25 cellular contexts compared by ENCODE assay signal in genomic region chr15:91254766-91255165, GRCh38.
"Had no signal": no experiment of that assay in that cellular context is flagged by ENCODE, and none has a peak within 500 bp of the region (broad histone marks: within the 10 kb centered on the region; RNA-seq: fewer than 3 reads in every experiment).

No MANE protein-coding gene starts in this region.

- H3K9me3 ChIP-seq: breast epithelium, colonic mucosa, esophagus squamous epithelium, gastrocnemius medialis, vagina had no signal

- H3K4me3 ChIP-seq: breast epithelium, colonic mucosa, esophagus squamous epithelium, gastrocnemius medialis, vagina had no signal

- H3K4me3 Mint-ChIP-seq: activated naive CD8-positive, alpha-beta T cell treated with anti-CD3 and anti-CD28 coated beads, Interleukin-2, amount 10 ng/mL, durations not matched to agents 7 days and 5 days; activated T-cell treated with anti-CD3 and anti-CD28 coated beads, Interleukin-2, amount 50 U/mL, for 4 hours; endodermal cell; memory B cell; nephron; stimulated activated naive B cell treated with anti-CD40 and anti-IgM and Interleukin-4, amounts not matched to agents 10 μg/mL and 1 μg/mL and 100 μg/mL, for 72 hours had no signal

- H3K27me3 ChIP-seq: colonic mucosa, gastrocnemius medialis, vagina had no signal

- ATAC-seq: activated T-cell treated with anti-CD3 and anti-CD28 coated beads, Interleukin-2, amount 50 U/mL, for 4 hours; gastrocnemius medialis; left cardiac atrium; stimulated activated naive B cell treated with anti-CD40 and anti-IgM and Interleukin-4, amounts not matched to agents 10 μg/mL and 1 μg/mL and 100 μg/mL, for 72 hours had no signal

- H3K9me3 Mint-ChIP-seq: activated naive CD8-positive, alpha-beta T cell treated with anti-CD3 and anti-CD28 coated beads, Interleukin-2, amount 10 ng/mL, durations not matched to agents 7 days and 5 days; activated T-cell treated with anti-CD3 and anti-CD28 coated beads, Interleukin-2, amount 50 U/mL, for 4 hours; endodermal cell; memory B cell; nephron; stimulated activated naive B cell treated with anti-CD40 and anti-IgM and Interleukin-4, amounts not matched to agents 10 μg/mL and 1 μg/mL and 100 μg/mL, for 72 hours had no signal

- H3K27ac Mint-ChIP-seq: activated naive CD8-positive, alpha-beta T cell treated with anti-CD3 and anti-CD28 coated beads, Interleukin-2, amount 10 ng/mL, durations not matched to agents 7 days and 5 days; endodermal cell; memory B cell; nephron; stimulated activated naive B cell treated with anti-CD40 and anti-IgM and Interleukin-4, amounts not matched to agents 10 μg/mL and 1 μg/mL and 100 μg/mL, for 72 hours had no signal

- H3K36me3 ChIP-seq: breast epithelium, colonic mucosa, esophagus squamous epithelium, gastrocnemius medialis, vagina had no signal

- H3K4me1 ChIP-seq: breast epithelium, colonic mucosa, esophagus squamous epithelium, gastrocnemius medialis, vagina had no signal

- H3K27ac ChIP-seq: breast epithelium, colonic mucosa, esophagus squamous epithelium, gastrocnemius medialis, vagina had no signal

- H3K4me1 Mint-ChIP-seq: endodermal cell; memory B cell; nephron; stimulated activated naive B cell treated with anti-CD40 and anti-IgM and Interleukin-4, amounts not matched to agents 10 μg/mL and 1 μg/mL and 100 μg/mL, for 72 hours had no signal

- H3K36me3 Mint-ChIP-seq: activated naive CD8-positive, alpha-beta T cell treated with anti-CD3 and anti-CD28 coated beads, Interleukin-2, amount 10 ng/mL, durations not matched to agents 7 days and 5 days; memory B cell; stimulated activated naive B cell treated with anti-CD40 and anti-IgM and Interleukin-4, amounts not matched to agents 10 μg/mL and 1 μg/mL and 100 μg/mL, for 72 hours had no signal

- DNase-seq: activated CD4-positive, alpha-beta T cell treated with anti-CD3 and anti-CD28 coated beads for 4 hours; activated CD4-positive, alpha-beta T cell treated with anti-CD3 and anti-CD28 coated beads, Interleukin-2, amount 50 U/mL, for 48 hours; activated CD4-positive, CD25-positive, alpha-beta regulatory T cell; activated CD8-positive, alpha-beta memory T cell treated with anti-CD3 and anti-CD28 coated beads, Interleukin-2, amount 50 U/mL, for 48 hours; activated naive CD4-positive, alpha-beta T cell treated with Interleukin-2 at 50 U/mL for 16 hours; activated naive CD8-positive, alpha-beta T cell treated with anti-CD3 and anti-CD28 coated beads, Interleukin-2, amount 10 ng/mL, durations not matched to agents 7 days and 5 days; activated T-cell treated with anti-CD3 and anti-CD28 coated beads, Interleukin-2, amount 50 U/mL, for 4 hours; amniotic stem cell; colonic mucosa; endodermal cell; esophagus squamous epithelium; gastrocnemius medialis; head of caudate nucleus; islet precursor cell; left cardiac atrium; nucleus accumbens; stimulated activated CD4-positive, alpha-beta T cell treated with anti-CD3 and anti-CD28 coated beads, Interleukin-2, amount 100 ng/mL, for 48 hours; stimulated activated CD8-positive, alpha-beta memory T cell treated with anti-CD3 and anti-CD28 coated beads, Interleukin-4, amount 100 ng/mL, for 48 hours; stimulated activated naive B cell treated with anti-CD40 and anti-IgM and Interleukin-4, amounts not matched to agents 10 μg/mL and 1 μg/mL and 100 μg/mL, for 72 hours; T-helper 9 cell; trophoblast cell had no signal
